In genomic region chr7:54944179-54944578, GRCh38 we compare ENCODE assay signal across 15 cellular contexts.
DNase-seq lines count a peak whose midpoint lies in the region; ATAC-seq and TF ChIP-seq lines count a peak whose summit lies in the region.
"Had no signal": no experiment of that assay in that cellular context is flagged by ENCODE, and none has a peak within 500 bp of the region (broad histone marks: within the 10 kb centered on the region; RNA-seq: fewer than 3 reads in every experiment).

No MANE protein-coding gene starts in this region.

- H3K9me3 ChIP-seq in T-helper 17 cell (ENCODE audit: control insufficient read depth, low read length, poor library complexity, severe bottlenecking) = no peaks in the 10 kb centered on the region
- H3K9me3 ChIP-seq: gastrocnemius medialis had no signal

- H3K4me1 Mint-ChIP-seq in T-helper 17 cell = no peaks in the 10 kb centered on the region

- no peaks in the 10 kb centered on the region for H3K36me3 Mint-ChIP-seq in T-helper 17 cell (ENCODE audit: low read depth)

- H3K27ac Mint-ChIP-seq in T-helper 17 cell = no peak overlapping the region
- H3K27ac Mint-ChIP-seq: activated CD8-positive, alpha-beta T cell treated with anti-CD3 and anti-CD28 coated beads, Interleukin-2, amount 10 ng/mL, durations not matched to agents 7 days and 5 days; stimulated activated naive CD8-positive, alpha-beta T cell treated with anti-CD3 and anti-CD28 coated beads, Interleukin-15, Interleukin-2, amounts not matched to agents 100 ng/mL and 50 ng/mL, for 24 hours had no signal

- no peak overlapping the region for H3K4me3 Mint-ChIP-seq in T-helper 17 cell
- H3K4me3 Mint-ChIP-seq: activated CD8-positive, alpha-beta T cell treated with anti-CD3 and anti-CD28 coated beads, Interleukin-2, amount 10 ng/mL, durations not matched to agents 7 days and 5 days; stimulated activated naive CD8-positive, alpha-beta T cell treated with anti-CD3 and anti-CD28 coated beads, Interleukin-15, Interleukin-2, amounts not matched to agents 100 ng/mL and 50 ng/mL, for 24 hours had no signal

- H3K27me3 Mint-ChIP-seq in T-helper 17 cell = no peaks in the 10 kb centered on the region
- H3K27me3 Mint-ChIP-seq: stimulated activated naive CD8-positive, alpha-beta T cell treated with anti-CD3 and anti-CD28 coated beads, Interleukin-15, Interleukin-2, amounts not matched to agents 100 ng/mL and 50 ng/mL, for 24 hours had no signal

- no peak for TF ChIP-seq CTCF in astrocyte of the spinal cord (IDR thresholded peaks at IDR 0.05; ENCODE audit: low read depth, low read length)

- H3K4me3 ChIP-seq in astrocyte of the spinal cord (ENCODE audit: low read depth, low read length) = no peak overlapping the region
- H3K4me3 ChIP-seq: gastrocnemius medialis, GM23248 had no signal

- DNase-seq in LHCN-M2 (ENCODE audit: low read depth) (peak; percentile 85), astrocyte of the spinal cord (ENCODE audit: low read depth, low spot score) (peak; percentile 58), left kidney (ENCODE audit: low read depth, low spot score) (peak; percentile 42), stromal cell of bone marrow (ENCODE audit: low read depth) (peak; percentile 34), inferior parietal cortex (ENCODE audit: extremely low spot score) (no peak), T-helper 17 cell (no peak)
- DNase-seq in activated effector memory CD4-positive, alpha-beta T cell treated with anti-CD3 and anti-CD28 coated beads, Interleukin-2, amount 50 U/mL, for 16 hours = no peak
- DNase-seq: activated CD8-positive, alpha-beta T cell treated with anti-CD3 and anti-CD28 coated beads, Interleukin-2, amount 10 ng/mL, durations not matched to agents 7 days and 5 days; anterior cingulate cortex; gastrocnemius medialis; GM23248; midbrain; NCI-H446; stimulated activated CD4-positive, alpha-beta T cell treated with anti-CD3 and anti-CD28 coated beads, Interleukin-12 subunit alpha, Interleukin-12 subunit beta, amount 100 ng/mL, for 4 hours had no signal

- in situ Hi-C loops in astrocyte of the spinal cord (cut with HindIII; ENCODE audit: low sequenced_read_pairs) = no loop called here

- ATAC-seq in T-helper 17 cell = no peak
- ATAC-seq: activated CD8-positive, alpha-beta T cell treated with anti-CD3 and anti-CD28 coated beads, Interleukin-2, amount 10 ng/mL, durations not matched to agents 7 days and 5 days; gastrocnemius medialis had no signal

Comparison
In these comparisons a context has a peak if more than half of its experiments do, and no peak if none do; other contexts are left out.
1. DNase-seq: peak in LHCN-M2 (single experiment), astrocyte of the spinal cord (single experiment), left kidney (single experiment) and stromal cell of bone marrow (single experiment); none in inferior parietal cortex (single experiment), T-helper 17 cell (0 of 3) and activated effector memory CD4-positive, alpha-beta T cell treated with anti-CD3 and anti-CD28 coated beads, Interleukin-2, amount 50 U/mL, for 16 hours (single experiment).